10 cellular contexts compared by ENCODE assay signal in genomic region chr9:94922098-94922607, GRCh38.
DNase-seq lines count a peak whose midpoint lies in the region; ATAC-seq and FAIRE-seq lines count a peak whose summit lies in the region.
"Had no signal": no experiment of that assay in that cellular context is flagged by ENCODE, and none has a peak within 500 bp of the region (broad histone marks: within the 10 kb centered on the region; RNA-seq: fewer than 3 reads in every experiment).

No MANE protein-coding gene starts in this region.

- H3K9me3 Mint-ChIP-seq in effector memory CD8-positive, alpha-beta T cell: no peaks in the 10 kb centered on the region
- H3K9me3 Mint-ChIP-seq in activated naive CD8-positive, alpha-beta T cell treated with anti-CD3 and anti-CD28 coated beads for 36 hours: no peaks in the 10 kb centered on the region
- H3K9me3 Mint-ChIP-seq: CD4-positive, CD25-positive, alpha-beta regulatory T cell had no signal

- H3K4me1 Mint-ChIP-seq in effector memory CD8-positive, alpha-beta T cell (ENCODE audit: low read depth in 2 of 2): peaks cover 6% of the 10 kb centered on the region in 2 donors
- no peaks in the 10 kb centered on the region for H3K4me1 Mint-ChIP-seq in activated naive CD8-positive, alpha-beta T cell treated with anti-CD3 and anti-CD28 coated beads for 36 hours
- H3K4me1 Mint-ChIP-seq: CD4-positive, CD25-positive, alpha-beta regulatory T cell had no signal

- ATAC-seq in effector memory CD8-positive, alpha-beta T cell (replicated peaks): no peak

- H3K4me3 Mint-ChIP-seq in effector memory CD8-positive, alpha-beta T cell: no peak overlapping the region
- no peak overlapping the region for H3K4me3 Mint-ChIP-seq in activated naive CD8-positive, alpha-beta T cell treated with anti-CD3 and anti-CD28 coated beads for 36 hours
- H3K4me3 Mint-ChIP-seq: CD4-positive, CD25-positive, alpha-beta regulatory T cell had no signal

- peak overlapping the region in 1 of 2 donors; percentile 9 for H3K27ac Mint-ChIP-seq in effector memory CD8-positive, alpha-beta T cell
- no peak overlapping the region for H3K27ac Mint-ChIP-seq in activated naive CD8-positive, alpha-beta T cell treated with anti-CD3 and anti-CD28 coated beads for 36 hours

- H3K27me3 Mint-ChIP-seq in effector memory CD8-positive, alpha-beta T cell: no peaks in the 10 kb centered on the region
- H3K27me3 Mint-ChIP-seq in activated naive CD8-positive, alpha-beta T cell treated with anti-CD3 and anti-CD28 coated beads for 36 hours: no peaks in the 10 kb centered on the region
- H3K27me3 Mint-ChIP-seq: CD4-positive, CD25-positive, alpha-beta regulatory T cell had no signal

- no peaks in the 10 kb centered on the region for H3K36me3 Mint-ChIP-seq in effector memory CD8-positive, alpha-beta T cell (ENCODE audit: insufficient read depth)
- peaks cover 2% of the 10 kb centered on the region for H3K36me3 Mint-ChIP-seq in activated naive CD8-positive, alpha-beta T cell treated with anti-CD3 and anti-CD28 coated beads for 36 hours

- peak; percentile 69 for DNase-seq in SIG-M5 treated with dmso at 0.1 percent for 504 hours (lab: John Stamatoyannopoulos, UW; ENCODE audit: unreplicated experiment)
- no peak for DNase-seq in SIG-M5 (lab: John Stamatoyannopoulos, UW)
- peak; percentile 50 for DNase-seq in cerebellum (ENCODE audit: low spot score)
- peak; percentile 43 to 77 for DNase-seq in lung microvascular endothelial cell (ENCODE audit: low read depth in 2 of 2)
- peak; percentile 75 for DNase-seq in urothelium cell line (ENCODE audit: low spot score)
- DNase-seq in effector memory CD8-positive, alpha-beta T cell: no peak
- no peak for DNase-seq in COLO668 (lab: John Stamatoyannopoulos, UW; ENCODE audit: unreplicated experiment)
- no peak for DNase-seq in activated naive CD8-positive, alpha-beta T cell treated with anti-CD3 and anti-CD28 coated beads for 36 hours
- DNase-seq: CD4-positive, CD25-positive, alpha-beta regulatory T cell; NCI-H146 had no signal

- FAIRE-seq in urothelium cell line (lab: Jason Lieb, UNC): peak; percentile 68

Comparison
In these comparisons a context has a peak if more than half of its experiments do, and no peak if none do; other contexts are left out.
1. DNase-seq: peak in SIG-M5 treated with dmso at 0.1 percent for 504 hours (single experiment), cerebellum (single experiment), lung microvascular endothelial cell (2 of 2) and urothelium cell line (single experiment); none in SIG-M5 (single experiment), effector memory CD8-positive, alpha-beta T cell (0 of 3), COLO668 (single experiment) and activated naive CD8-positive, alpha-beta T cell treated with anti-CD3 and anti-CD28 coated beads for 36 hours (single experiment).